ENCODE assay signal across 17 cellular contexts in genomic region chr7:114988035-114988434, GRCh38.
DNase-seq lines count a peak whose midpoint lies in the region; ATAC-seq, FAIRE-seq and TF ChIP-seq lines count a peak whose summit lies in the region.
"Had no signal": no experiment of that assay in that cellular context is flagged by ENCODE, and none has a peak within 500 bp of the region (broad histone marks: within the 10 kb centered on the region; RNA-seq: fewer than 3 reads in every experiment).

No MANE protein-coding gene starts in this region.

- no peaks in the 10 kb centered on the region for H3K9me2 ChIP-seq in GM23248 (ENCODE audit: insufficient read depth)

- peak overlapping the region; percentile 38 for H3K27ac ChIP-seq in GM23248
- no peak overlapping the region for H3K27ac ChIP-seq in astrocyte (ENCODE audit: low read depth, low read length)
- H3K27ac ChIP-seq in left ventricle myocardium inferior (replicated peaks): peak overlapping the region; percentile 80
- peak overlapping the region; percentile 51 for H3K27ac ChIP-seq in smooth muscle cell (ENCODE audit: low read depth)
- H3K27ac ChIP-seq in stomach: peak overlapping the region in 1 of 5 donors; percentile 41

- WGBS in GM23248 (ENCODE audit: low coverage in 1 of 2, low lambda C conversion rate in 2 of 2, missing lambda C conversion rate in 2 of 2), 2 experiments: 62 to 65% methylated on average over 1 of the region's 1 CpG
- WGBS in smooth muscle cell (ENCODE audit: low lambda C conversion rate): 100% methylated on average over 1 of the region's 1 CpG
- WGBS in stomach, 5 donors: 29 to 69% (median 42%) methylated on average over 1 of the region's 1 CpG

- no peaks in the 10 kb centered on the region for H3K27me3 ChIP-seq in GM23248 (replicated peaks; ENCODE audit: insufficient read depth)
- no peaks in the 10 kb centered on the region for H3K27me3 ChIP-seq in astrocyte (ENCODE audit: insufficient read depth, low read length)
- no peaks in the 10 kb centered on the region for H3K27me3 ChIP-seq in left ventricle myocardium inferior (ENCODE audit: low read depth)
- no peaks in the 10 kb centered on the region for H3K27me3 ChIP-seq in smooth muscle cell (ENCODE audit: low read depth)
- no peaks in the 10 kb centered on the region for H3K27me3 ChIP-seq in stomach

- H3K4me2 ChIP-seq in GM23248 (ENCODE audit: unreplicated experiment) (no peak overlapping the region), astrocyte (ENCODE audit: low read length) (peak overlapping the region; percentile 61), smooth muscle cell (peak overlapping the region; percentile 28)

- H3K4me1 ChIP-seq in GM23248 (ENCODE audit: insufficient read depth) (peaks cover 29% of the 10 kb centered on the region), astrocyte (ENCODE audit: insufficient read depth, low read length) (peaks cover 15% of the 10 kb centered on the region), left ventricle myocardium inferior (peaks cover 55% of the 10 kb centered on the region), smooth muscle cell (ENCODE audit: low read depth) (no peaks in the 10 kb centered on the region), stomach (peaks cover 11 to 25% (median 15%) of the 10 kb centered on the region in 4 donors)

- DNase-seq in GM23248 (no peak), astrocyte (ENCODE audit: low read depth) (no peak), left ventricle myocardium inferior (no peak), smooth muscle cell (lab: John Stamatoyannopoulos, UW; ENCODE audit: unreplicated experiment) (no peak), stomach (no peak)
- no peak for DNase-seq in stimulated activated CD4-positive, alpha-beta T cell treated with anti-CD3 and anti-CD28 coated beads, Interleukin-4, amount 100 ng/mL, for 1 hour
- DNase-seq in stimulated activated CD4-positive, alpha-beta T cell treated with anti-CD3 and anti-CD28 coated beads, Interleukin-15, amount 100 ng/mL, for 24 hours: no peak
- DNase-seq: AML-193; CD4-positive, CD25-positive, alpha-beta regulatory T cell; DND-41; GDM1; Kasumi-1; NCI-H1417; NCI-H2029; NCI-H510A treated with DMSO at 0.1 percent for 48 hours had no signal

- H3K36me3 ChIP-seq in GM23248 (ENCODE audit: low read depth) (no peaks in the 10 kb centered on the region), astrocyte (ENCODE audit: insufficient read depth, low read length) (no peaks in the 10 kb centered on the region), left ventricle myocardium inferior (no peaks in the 10 kb centered on the region), smooth muscle cell (ENCODE audit: low read depth) (peaks cover 2% of the 10 kb centered on the region), stomach (no peaks in the 10 kb centered on the region)

- H3K27me3 Mint-ChIP-seq in astrocyte (ENCODE audit: low read depth, unreplicated experiment): no peaks in the 10 kb centered on the region
- H3K27me3 Mint-ChIP-seq: CD4-positive, CD25-positive, alpha-beta regulatory T cell had no signal

- H3K36me3 Mint-ChIP-seq in astrocyte (ENCODE audit: low read depth, unreplicated experiment): peaks cover 2% of the 10 kb centered on the region

- H3K27ac Mint-ChIP-seq in astrocyte (ENCODE audit: unreplicated experiment): no peak overlapping the region
- H3K27ac Mint-ChIP-seq: CD4-positive, CD25-positive, alpha-beta regulatory T cell had no signal

- no peaks in the 10 kb centered on the region for H4K20me1 ChIP-seq in GM23248 (ENCODE audit: insufficient read depth)
- peaks cover 9% of the 10 kb centered on the region for H4K20me1 ChIP-seq in astrocyte (ENCODE audit: insufficient read depth, low read length)
- H4K20me1 ChIP-seq in smooth muscle cell (ENCODE audit: low read depth): no peaks in the 10 kb centered on the region

- no peak overlapping the region for H3K4me3 Mint-ChIP-seq in astrocyte (ENCODE audit: unreplicated experiment)
- H3K4me3 Mint-ChIP-seq: CD4-positive, CD25-positive, alpha-beta regulatory T cell had no signal

- TF ChIP-seq POLR2A in stomach (IDR thresholded peaks at IDR 0.05): no peak

- H3K9ac ChIP-seq in GM23248: no peak overlapping the region
- no peak overlapping the region for H3K9ac ChIP-seq in astrocyte (ENCODE audit: low read length)
- no peak overlapping the region for H3K9ac ChIP-seq in smooth muscle cell (ENCODE audit: low read depth)

- no peak for ATAC-seq in HG02759 (IDR thresholded peaks at IDR 0.05; ENCODE audit: unreplicated experiment)

- H3K79me2 ChIP-seq in GM23248 (ENCODE audit: insufficient read depth) (peaks cover 50% of the 10 kb centered on the region), astrocyte (ENCODE audit: insufficient read depth, low read length) (no peaks in the 10 kb centered on the region), smooth muscle cell (ENCODE audit: low read depth) (peaks cover 6% of the 10 kb centered on the region)

- TF ChIP-seq CTCF in astrocyte (IDR thresholded peaks at IDR 0.05; ENCODE audit: insufficient read depth, low read depth, low read length) (no peak), left ventricle myocardium inferior (IDR thresholded peaks at IDR 0.05; ENCODE audit: borderline replicate concordance) (no peak), smooth muscle cell (IDR thresholded peaks at IDR 0.05; ENCODE audit: borderline replicate concordance, insufficient read depth, poor library complexity, severe bottlenecking) (no peak), stomach (IDR thresholded peaks at IDR 0.05) (no peak)

- H3K9me3 Mint-ChIP-seq in astrocyte (ENCODE audit: unreplicated experiment): no peaks in the 10 kb centered on the region

- in situ Hi-C loops in GM23248 (cut with MboI): no loop called here

- H3K9me3 ChIP-seq in GM23248 (ENCODE audit: low read depth) (no peaks in the 10 kb centered on the region), astrocyte (ENCODE audit: insufficient read depth, low read depth, low read length) (no peaks in the 10 kb centered on the region), left ventricle myocardium inferior (replicated peaks) (peaks cover 6% of the 10 kb centered on the region), smooth muscle cell (replicated peaks; ENCODE audit: low read depth) (no peaks in the 10 kb centered on the region), stomach (no peaks in the 10 kb centered on the region)

- no peak for TF ChIP-seq EP300 in stomach (IDR thresholded peaks at IDR 0.05)

- intact Hi-C loops in left ventricle myocardium inferior (cut with micrococcal nuclease): no loop called here
- intact Hi-C loops in stomach (cut with DNase I; ENCODE audit: low total_unique reads): no loop called here

- H2AFZ ChIP-seq in GM23248 (no peak overlapping the region), astrocyte (ENCODE audit: low read depth, low read length) (no peak overlapping the region), smooth muscle cell (ENCODE audit: low read depth) (no peak overlapping the region)

- H3F3A ChIP-seq in GM23248 (ENCODE audit: insufficient read depth): peaks cover 28% of the 10 kb centered on the region
- peaks cover 7% of the 10 kb centered on the region for H3F3A ChIP-seq in smooth muscle cell (ENCODE audit: low read depth)

- peaks cover 16% of the 10 kb centered on the region for H3K4me1 Mint-ChIP-seq in astrocyte (ENCODE audit: low read depth, unreplicated experiment)

- no peak overlapping the region for H3K4me3 ChIP-seq in GM23248
- no peak overlapping the region for H3K4me3 ChIP-seq in astrocyte (ENCODE audit: insufficient read depth, low read depth, low read length)
- H3K4me3 ChIP-seq in left ventricle myocardium inferior: peak overlapping the region; percentile 2
- no peak overlapping the region for H3K4me3 ChIP-seq in smooth muscle cell
- no peak overlapping the region for H3K4me3 ChIP-seq in stomach

- no peak for FAIRE-seq in astrocyte (lab: Jason Lieb, UNC)
- FAIRE-seq: H1 had no signal
